10 cellular contexts compared by ENCODE assay signal in genomic region chr5:147481857-147482256, GRCh38. TPM values are rescaled to one million over a fixed set of nuclear protein-coding genes. Genes with fewer than 3 reads are reported as not detected.
A peak's percentile ranks its signal among the peaks of the same experiment; 100 is the strongest.
DNase-seq lines count a peak whose midpoint lies in the region; ATAC-seq and TF ChIP-seq lines count a peak whose summit lies in the region.
"Had no signal": no experiment of that assay in that cellular context is flagged by ENCODE, and none has a peak within 500 bp of the region (broad histone marks: within the 10 kb centered on the region; RNA-seq: fewer than 3 reads in every experiment).

No MANE protein-coding gene starts in this region.

- 53 to 76% (median 71%) methylated on average over 1 of the region's 1 CpG for WGBS in adrenal gland, 4 donors

- DNase-seq in NCI-H2029 treated with DMSO at 0.1 percent for 48 hours (lab: John Stamatoyannopoulos, UW) (peak; percentile 54), NCI-H2029 (lab: John Stamatoyannopoulos, UW) (no peak), epithelial cell of prostate (ENCODE audit: low read depth, low spot score) (no peak), tibial artery (no peak), HK-2 (ENCODE audit: unreplicated experiment) (no peak), adrenal gland (no peak)
- no peak for DNase-seq in NK-92 treated with Interleukin-12 subunit alpha and Interleukin-12 subunit beta, amount 100 ng/mL, for 24 hours (lab: John Stamatoyannopoulos, UW)
- DNase-seq: activated B cell treated with CpG ODN at 0.5 μM for 24 hours had no signal

- H3K4me3 ChIP-seq in tibial artery = no peak overlapping the region
- H3K4me3 ChIP-seq in adrenal gland = no peak overlapping the region

- no peak for TF ChIP-seq CTCF in tibial artery (IDR thresholded peaks at IDR 0.05)
- TF ChIP-seq CTCF in adrenal gland (IDR thresholded peaks at IDR 0.05) = no peak

- intact Hi-C loops in tibial artery (cut with DNase I; ENCODE audit: low total_unique reads) (no loop called here), adrenal gland (cut with DNase I) (no loop called here)

- peak overlapping the region; percentile 26 for H3K27ac ChIP-seq in epithelial cell of prostate
- peak overlapping the region; percentile 61 to 62 for H3K27ac ChIP-seq in tibial artery
- peak overlapping the region in 1 of 5 donors; percentile 3 for H3K27ac ChIP-seq in adrenal gland
- H3K27ac ChIP-seq: 22Rv1 had no signal

- peak; percentile 80 for ATAC-seq in HG03442 (IDR thresholded peaks at IDR 0.05; ENCODE audit: unreplicated experiment)

- H3K27me3 ChIP-seq in tibial artery (no peaks in the 10 kb centered on the region), adrenal gland (no peaks in the 10 kb centered on the region)

- no peaks in the 10 kb centered on the region for H3K36me3 ChIP-seq in tibial artery
- no peaks in the 10 kb centered on the region for H3K36me3 ChIP-seq in adrenal gland (replicated peaks in 1 of 2)

- H3K4me1 ChIP-seq in tibial artery (peaks cover 0 to 52% (median 18%) of the 10 kb centered on the region in 4 donors), adrenal gland (replicated peaks in 1 of 2) (no peaks in the 10 kb centered on the region)

- H3K9me3 ChIP-seq in tibial artery = no peaks in the 10 kb centered on the region
- H3K9me3 ChIP-seq in adrenal gland (replicated peaks in 1 of 3) = no peaks in the 10 kb centered on the region

- TF ChIP-seq POLR2A in adrenal gland (IDR thresholded peaks at IDR 0.05) = no peak

RNA-seq across cellular contexts. Expression of gene DPYSL3, which starts 28.0 kb away (rescaled TPM):
- total RNA-seq in adrenal gland = 10 to 100 TPM in 5 of 8 donors, 1 to 10 TPM in 3; 3.5 to 23.2 (median 11.5) TPM
- polyA plus RNA-seq in adrenal gland = 10 to 100 TPM; 12.7 to 23.2 (median 13.6) TPM
- total RNA-seq: activated B cell treated with CpG ODN at 0.5 μM for 24 hours had no signal
